In genomic region chr1:109668123-109668800, GRCh38 we compare ENCODE assay signal across 6 cellular contexts. TPM values are rescaled to one million over a fixed set of nuclear protein-coding genes. Genes with fewer than 3 reads are reported as not detected.
DNase-seq lines count a peak whose midpoint lies in the region; ATAC-seq and TF ChIP-seq lines count a peak whose summit lies in the region.

No MANE protein-coding gene starts in this region.

- H3K36me3 ChIP-seq in OCI-LY7 (ENCODE audit: insufficient read depth, low read length) = no peaks in the 10 kb centered on the region
- peaks cover 0 to 16% (median 8%) of the 10 kb centered on the region in 5 donors for H3K36me3 ChIP-seq in subcutaneous abdominal adipose tissue (ENCODE audit: control insufficient read depth in 5 of 5, insufficient read depth in 5 of 5, low read length in 5 of 5)
- no peaks in the 10 kb centered on the region for H3K36me3 ChIP-seq in PC-9 (ENCODE audit: low read depth)

- H3K27ac ChIP-seq in OCI-LY7 (ENCODE audit: low read depth, low read length, poor library complexity, severe bottlenecking) = no peak overlapping the region
- H3K27ac ChIP-seq in subcutaneous abdominal adipose tissue (ENCODE audit: low read depth, low read length) = no peak overlapping the region
- H3K27ac ChIP-seq in PC-9 = no peak overlapping the region

- no peak for DNase-seq in OCI-LY7 (ENCODE audit: low spot score)
- no peak for DNase-seq in Right ventricle myocardium superior
- no peak for DNase-seq in NCI-H2227 treated with DMSO at 0.1 percent for 48 hours (lab: John Stamatoyannopoulos, UW)
- no peak for DNase-seq in PC-9
- no peak for DNase-seq in NCI-H2107 treated with DMSO at 0.1 percent for 48 hours (lab: John Stamatoyannopoulos, UW; ENCODE audit: unreplicated experiment)

- BruUV-seq in OCI-LY7 (replicated peaks; lab: Mats Ljungman, UMichigan) (no TSS peak), PC-9 (replicated peaks; lab: Mats Ljungman, UMichigan) (no TSS peak)

- H3K4me3 ChIP-seq in OCI-LY7 (ENCODE audit: low read depth, low read length, poor library complexity, severe bottlenecking) (no peak overlapping the region), subcutaneous abdominal adipose tissue (ENCODE audit: low read depth in 1 of 5, low read length in 5 of 5) (peak overlapping the region; percentile 62 to 79 (median 72)), PC-9 (no peak overlapping the region)

- intact Hi-C loops in OCI-LY7 (cut with micrococcal nuclease; ENCODE audit: unreplicated experiment) (no loop called here), Right ventricle myocardium superior (cut with DNase I) (loop anchor here (5.0 kb wide), 1 partner anchor 99 kb away; no protein-coding TSS in a partner anchor), PC-9 (cut with micrococcal nuclease; ENCODE audit: unreplicated experiment) (no loop called here)

- H3K4me1 ChIP-seq in OCI-LY7 (ENCODE audit: insufficient read depth, low read length, poor library complexity, severe bottlenecking) (peaks cover 4% of the 10 kb centered on the region), subcutaneous abdominal adipose tissue (ENCODE audit: control insufficient read depth in 5 of 5, insufficient read depth in 5 of 5, low read length in 5 of 5) (peaks cover 2 to 13% (median 12%) of the 10 kb centered on the region in 5 donors), PC-9 (replicated peaks; ENCODE audit: insufficient read depth) (peaks cover 19% of the 10 kb centered on the region)

- ATAC-seq in Right ventricle myocardium superior (ENCODE audit: poor library complexity) = peak; percentile 31

- CTCF ChIA-PET in OCI-LY7 (lab: Charles Lee; ENCODE audit: unreplicated experiment) = no interaction called here
- CTCF ChIA-PET in PC-9 (lab: Charles Lee) = no interaction called here

- H3K79me2 ChIP-seq in OCI-LY7 (ENCODE audit: insufficient read depth, low read depth, low read length) (no peaks in the 10 kb centered on the region), PC-9 (ENCODE audit: low read depth) (no peaks in the 10 kb centered on the region)

- POLR2A ChIA-PET in OCI-LY7 (lab: Charles Lee) (no interaction called here), PC-9 (lab: Charles Lee; ENCODE audit: unreplicated experiment) (no interaction called here)

- H2AFZ ChIP-seq in OCI-LY7 (ENCODE audit: low read length) = peak overlapping the region; percentile 51; the same call in 1 of the 2 replicates
- no peak overlapping the region for H2AFZ ChIP-seq in PC-9

- H3K9me2 ChIP-seq in OCI-LY7 (ENCODE audit: insufficient read depth, low read length) = no peaks in the 10 kb centered on the region
- H3K9me2 ChIP-seq in PC-9 (ENCODE audit: insufficient read depth) = no peaks in the 10 kb centered on the region

- no peak for TF ChIP-seq CTCF in OCI-LY7 (conservative IDR thresholded peaks at IDR 0.05; ENCODE audit: low read length)
- no peak for TF ChIP-seq CTCF in PC-9 (conservative IDR thresholded peaks at IDR 0.05)

- H3K27me3 ChIP-seq in subcutaneous abdominal adipose tissue (ENCODE audit: control insufficient read depth in 5 of 5, insufficient read depth in 4 of 5, low read length in 5 of 5) (no peaks in the 10 kb centered on the region), PC-9 (ENCODE audit: insufficient read depth, low read depth) (no peaks in the 10 kb centered on the region)

- H3K9me3 ChIP-seq in OCI-LY7 (ENCODE audit: low read length) = no peaks in the 10 kb centered on the region
- no peaks in the 10 kb centered on the region for H3K9me3 ChIP-seq in subcutaneous abdominal adipose tissue (ENCODE audit: control insufficient read depth in 5 of 5, low read length in 5 of 5)
- H3K9me3 ChIP-seq in PC-9 (ENCODE audit: insufficient read depth, low read depth) = no peaks in the 10 kb centered on the region

- peaks cover 8% of the 10 kb centered on the region; the same call in 1 of the 2 replicates for H3F3A ChIP-seq in PC-9 (ENCODE audit: insufficient read depth, low read depth)

- H3K9ac ChIP-seq in subcutaneous abdominal adipose tissue (ENCODE audit: low read length in 5 of 5) = peak overlapping the region in 3 of 5 donors; percentile 64 to 74 (median 66)

- peak overlapping the region; percentile 7; the same call in 1 of the 2 replicates for H3K4me2 ChIP-seq in OCI-LY7 (ENCODE audit: low read length)
- H3K4me2 ChIP-seq in PC-9 = no peak overlapping the region

- H4K20me1 ChIP-seq in OCI-LY7 (ENCODE audit: insufficient read depth, low read length) = no peaks in the 10 kb centered on the region
- H4K20me1 ChIP-seq in PC-9 (ENCODE audit: insufficient read depth) = no peaks in the 10 kb centered on the region

RNA-seq across cellular contexts. Expression of gene GSTM2, which starts 0.4 kb away (rescaled TPM):
- 0.38 and 1.4 TPM in 2 replicates for total RNA-seq in OCI-LY7 (2014; rRNA removed; shearing (Covaris generic))
- total RNA-seq in OCI-LY7 (2022) (0.76 and 0.89 TPM in 2 replicates), Right ventricle myocardium superior (70.8 TPM), PC-9 (2021) (9.3 and 10.2 TPM in 2 replicates)

RNA-seq across cellular contexts. Expression of gene GSTM4, which starts 12.4 kb away (rescaled TPM):
- total RNA-seq in OCI-LY7 (2014; rRNA removed; shearing (Covaris generic)) = 3.4 and 6.0 TPM in 2 replicates
- total RNA-seq in OCI-LY7 (2022) (6.8 and 8.0 TPM in 2 replicates), Right ventricle myocardium superior (37.3 TPM), PC-9 (2021) (38.8 and 52.0 TPM in 2 replicates)

RNA-seq across cellular contexts. Expression of gene GSTM1, which starts 19.4 kb away (rescaled TPM):
- total RNA-seq in OCI-LY7 (2014; rRNA removed; shearing (Covaris generic)) = not detected in 2 replicates
- total RNA-seq in OCI-LY7 (2022) (not detected in 2 replicates), Right ventricle myocardium superior (not detected), PC-9 (2021) (not detected in 2 replicates)

RNA-seq across cellular contexts. Expression of gene GSTM5, which starts 43.8 kb away (rescaled TPM):
- total RNA-seq in OCI-LY7 (2014; rRNA removed; shearing (Covaris generic)) = not detected in 2 replicates
- total RNA-seq in OCI-LY7 (2022) (not detected in 2 replicates), Right ventricle myocardium superior (2.6 TPM), PC-9 (2021) (not detected in 2 replicates)

RNA-seq across cellular contexts. Expression of gene AMPD2, which starts 48.6 kb away (rescaled TPM):
- total RNA-seq in OCI-LY7 (2014; rRNA removed; shearing (Covaris generic)) = 51.8 and 62.7 TPM in 2 replicates
- 56.8 and 66.2 TPM in 2 replicates for total RNA-seq in OCI-LY7 (2022)
- 11.5 TPM for total RNA-seq in Right ventricle myocardium superior
- total RNA-seq in PC-9 (2021) = 66.7 and 78.6 TPM in 2 replicates

Comparison
In these comparisons a context has a peak if more than half of its experiments do, and no peak if none do; other contexts are left out.
1. H3K4me3 ChIP-seq: peak in subcutaneous abdominal adipose tissue (5 of 5); none in OCI-LY7 (single experiment) and PC-9 (single experiment).